In the genomic region with DNA sequence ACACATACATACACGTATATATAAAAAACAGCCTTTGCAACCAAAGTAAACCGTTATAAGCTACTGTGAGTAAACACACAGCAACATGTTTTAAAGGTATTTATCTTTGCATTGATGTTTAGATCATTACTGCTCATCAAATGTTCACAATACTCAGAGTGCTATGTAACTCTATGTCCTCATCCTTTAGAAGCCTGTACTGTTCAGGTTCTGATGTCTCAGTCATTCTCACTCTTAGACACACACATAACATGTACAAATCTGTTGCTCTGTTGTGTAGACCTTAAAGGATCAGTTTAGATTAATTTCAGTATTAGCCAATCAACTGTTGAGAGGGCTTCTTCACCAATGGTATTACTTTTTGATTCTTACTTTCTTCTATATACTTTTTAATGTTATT, we compare ENCODE assay signal across 23 cellular contexts.
"Had no signal": no experiment of that assay in that cellular context is flagged by ENCODE, and none has a peak within 500 bp of the region (broad histone marks: within the 10 kb centered on the region; RNA-seq: fewer than 3 reads in every experiment).

No MANE protein-coding gene starts in this region.

- H3K27ac Mint-ChIP-seq: activated naive CD4-positive, alpha-beta T cell treated with anti-CD3 and anti-CD28 coated beads, Interleukin-2, amount 10 ng/mL, durations not matched to agents 7 days and 5 days had no signal

- H3K27ac ChIP-seq: ascending aorta, gastrocnemius medialis, pancreas, right lobe of liver had no signal

- H3K4me3 ChIP-seq: ascending aorta, esophagus muscularis mucosa, gastrocnemius medialis, left lung, pancreas, right lobe of liver had no signal

- DNase-seq: activated CD4-positive, alpha-beta T cell treated with anti-CD3 and anti-CD28 coated beads for 1 hour; activated CD4-positive, alpha-beta T cell treated with anti-CD3 and anti-CD28 coated beads, Interleukin-2, amount 50 U/mL, for 4 hours; activated effector memory CD4-positive, alpha-beta T cell treated with Interleukin-2 at 50 U/mL for 16 hours; activated naive CD4-positive, alpha-beta T cell treated with anti-CD3 and anti-CD28 coated beads, Interleukin-2, amount 10 ng/mL, durations not matched to agents 7 days and 5 days; activated T-cell treated with anti-CD3 and anti-CD28 coated beads, Interleukin-2, amount 50 U/mL, for 48 hours; central memory CD4-positive, alpha-beta T cell; effector memory CD8-positive, alpha-beta T cell; gastrocnemius medialis; hippocampal formation; kidney glomerular epithelial cell; left lung; mammary epithelial cell; midbrain; nephron progenitor cell; pancreas; right lobe of liver; small intestine; stimulated activated CD4-positive, alpha-beta T cell treated with anti-CD3 and anti-CD28 coated beads, Interleukin-2, amount 100 ng/mL, for 48 hours; stimulated activated CD8-positive, alpha-beta memory T cell treated with anti-CD3 and anti-CD28 coated beads, Interleukin-4, amount 100 ng/mL, for 48 hours; stimulated activated naive CD4-positive, alpha-beta T cell; T-cell had no signal

- H3K36me3 ChIP-seq: ascending aorta, esophagus muscularis mucosa, gastrocnemius medialis, left lung, pancreas, right lobe of liver had no signal

- H3K4me1 ChIP-seq: pancreas, right lobe of liver had no signal

- H3K9me3 Mint-ChIP-seq: activated naive CD4-positive, alpha-beta T cell treated with anti-CD3 and anti-CD28 coated beads, Interleukin-2, amount 10 ng/mL, durations not matched to agents 7 days and 5 days; effector memory CD8-positive, alpha-beta T cell; nephron progenitor cell; T-cell had no signal

- H3K27me3 ChIP-seq: ascending aorta, esophagus muscularis mucosa, gastrocnemius medialis, left lung, pancreas, right lobe of liver had no signal

- H3K27me3 Mint-ChIP-seq: effector memory CD8-positive, alpha-beta T cell; T-cell had no signal

- ATAC-seq: effector memory CD8-positive, alpha-beta T cell; left lung; pancreas; right lobe of liver; T-cell had no signal

- H3K9me3 ChIP-seq: ascending aorta, esophagus muscularis mucosa, gastrocnemius medialis, left lung, pancreas, right lobe of liver had no signal

- H3K4me3 Mint-ChIP-seq: activated naive CD4-positive, alpha-beta T cell treated with anti-CD3 and anti-CD28 coated beads, Interleukin-2, amount 10 ng/mL, durations not matched to agents 7 days and 5 days; nephron progenitor cell; T-cell had no signal
